23 cellular contexts compared by ENCODE assay signal in the genomic region with DNA sequence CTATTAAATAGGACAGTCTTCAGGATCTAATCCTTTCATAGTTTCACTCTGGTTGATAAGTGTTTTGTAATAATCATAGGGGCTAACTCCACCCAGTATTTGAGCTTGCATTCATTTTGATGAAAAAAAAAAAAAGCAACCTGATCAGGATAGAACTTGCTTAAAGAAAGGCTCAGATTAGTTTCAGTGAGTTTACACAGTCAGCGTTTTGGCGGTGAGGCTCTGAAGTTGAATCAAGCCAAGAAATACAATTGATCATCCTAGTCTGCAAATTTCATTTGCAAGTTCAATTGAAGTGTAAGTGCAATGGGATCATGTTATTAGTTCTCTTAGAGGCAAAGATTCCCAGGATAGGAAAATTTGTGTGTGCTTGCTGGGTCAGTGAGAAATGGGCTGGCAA.
DNase-seq lines count a peak whose midpoint lies in the region; ATAC-seq, FAIRE-seq and TF ChIP-seq lines count a peak whose summit lies in the region.
"Had no signal": no experiment of that assay in that cellular context is flagged by ENCODE, and none has a peak within 500 bp of the region (broad histone marks: within the 10 kb centered on the region; RNA-seq: fewer than 3 reads in every experiment).

No MANE protein-coding gene starts in this region.

- no peak for TF ChIP-seq EP300 in HepG2 (IDR thresholded peaks at IDR 0.05; ENCODE audit: low read depth in 2 of 2, low read length in 2 of 2)
- TF ChIP-seq EP300 in HepG2 (CRISPR knock-in tag; IDR thresholded peaks at IDR 0.05; ENCODE audit: borderline replicate concordance) = no peak

- TF ChIP-seq RAD21 in HepG2 (CRISPR knock-in tag; IDR thresholded peaks at IDR 0.05) = no peak

- WGBS in HepG2 (ENCODE audit: low lambda C conversion rate) = 89% methylated on average over 2 of the region's 2 CpGs

- CTCF ChIA-PET in Panc1 (lab: Charles Lee) (no interaction called here), HepG2 (lab: Yijun Ruan, JAX; ENCODE audit: low intra/inter-chr PET ratio, low total read pairs) (no interaction called here)

- H4K20me1 ChIP-seq in HepG2 (ENCODE audit: insufficient read depth, low read length) = no peaks in the 10 kb centered on the region
- H4K20me1 ChIP-seq: BLaER1 treated with 17β-estradiol and CSF1 and Interleukin-3, amounts not matched to agents 10 nM and 100 nM had no signal

- H3K4me3 ChIP-seq in ACC112 (ENCODE audit: low read depth, low read length) (no peak overlapping the region), Panc1 (ENCODE audit: low read depth in 2 of 2, low read length in 2 of 2) (no peak overlapping the region), HepG2 (replicated peaks in 1 of 3; ENCODE audit: insufficient read depth in 1 of 3, low read depth in 2 of 3, low read length in 3 of 3) (no peak overlapping the region)
- H3K4me3 ChIP-seq: BLaER1 treated with 17β-estradiol and CSF1 and Interleukin-3, amounts not matched to agents 10 nM and 100 nM had no signal

- H3K36me3 Mint-ChIP-seq in activated T-helper 1 cell treated with anti-CD3 and anti-CD28 coated beads, Interleukin-12 subunit alpha, Interleukin-12 subunit beta, Interleukin-2, Interleukin-4 antibody, amounts not matched to agents 30 ng/mL and 10 ng/mL and 1 ng/mL, durations not matched to agents 14 hours and 24 hours and 36 hours (ENCODE audit: low read depth) = no peaks in the 10 kb centered on the region
- H3K36me3 Mint-ChIP-seq: CD8-positive, alpha-beta T cell had no signal

- no peak for DNase-seq in Panc1 (ENCODE audit: low read depth, low spot score)
- no peak for DNase-seq in HepG2 (ENCODE audit: low spot score)
- no peak for DNase-seq in activated T-helper 1 cell treated with anti-CD3 and anti-CD28 coated beads, Interleukin-12 subunit alpha, Interleukin-12 subunit beta, Interleukin-2, Interleukin-4 antibody, amounts not matched to agents 30 ng/mL and 10 ng/mL and 1 ng/mL, durations not matched to agents 14 hours and 24 hours and 36 hours (ENCODE audit: low spot score)
- DNase-seq in activated CD8-positive, alpha-beta memory T cell treated with anti-CD3 and anti-CD28 coated beads for 24 hours = no peak
- no peak for DNase-seq in islet precursor cell
- DNase-seq in dedifferentiated amniotic fluid mesenchymal stem cell (ENCODE audit: extremely low spot score) = no peak
- DNase-seq: CD8-positive, alpha-beta T cell; DMS53; EL; Karpas-422; MM.1S; NCI-H1092; NCI-H1436 treated with DMSO at 0.1 percent for 48 hours; NCI-H2029 treated with DMSO at 0.1 percent for 48 hours; NK-92 treated with Interleukin-12 subunit alpha and Interleukin-12 subunit beta, amount 100 ng/mL, for 24 hours; SHP77; SK-N-SH had no signal

- no peak overlapping the region for H3K27ac Mint-ChIP-seq in activated T-helper 1 cell treated with anti-CD3 and anti-CD28 coated beads, Interleukin-12 subunit alpha, Interleukin-12 subunit beta, Interleukin-2, Interleukin-4 antibody, amounts not matched to agents 30 ng/mL and 10 ng/mL and 1 ng/mL, durations not matched to agents 14 hours and 24 hours and 36 hours
- H3K27ac Mint-ChIP-seq: CD8-positive, alpha-beta T cell had no signal

- TF ChIP-seq POLR2A in HepG2 (IDR thresholded peaks at IDR 0.05; ENCODE audit: insufficient read depth in 1 of 2, low read depth in 2 of 2, low read length in 2 of 2) = no peak

- TF ChIP-seq CTCF in Panc1 (IDR thresholded peaks at IDR 0.05) (no peak), HepG2 (CRISPR knock-in tag; IDR thresholded peaks at IDR 0.05) (no peak)

- H3K27me3 ChIP-seq in ACC112 (ENCODE audit: insufficient read depth, low read length) = no peaks in the 10 kb centered on the region
- no peaks in the 10 kb centered on the region for H3K27me3 ChIP-seq in Panc1 (ENCODE audit: control insufficient read depth, insufficient read depth, low read length)
- H3K27me3 ChIP-seq in HepG2 (ENCODE audit: control insufficient read depth in 1 of 2, insufficient read depth in 2 of 2, low read length in 2 of 2) = no peaks in the 10 kb centered on the region
- H3K27me3 ChIP-seq: BLaER1 treated with 17β-estradiol and CSF1 and Interleukin-3, amounts not matched to agents 10 nM and 100 nM had no signal

- H3K79me2 ChIP-seq in ACC112 (ENCODE audit: control insufficient read depth, insufficient read depth, low read length, unreplicated experiment) (no peaks in the 10 kb centered on the region), HepG2 (ENCODE audit: insufficient read depth, low read length) (peaks cover 3% of the 10 kb centered on the region)

- H2AFZ ChIP-seq in ACC112 (ENCODE audit: low read length, unreplicated experiment) (peak overlapping the region; percentile 1), HepG2 (ENCODE audit: low read length) (no peak overlapping the region)

- no peak overlapping the region for H3K4me2 ChIP-seq in HepG2 (ENCODE audit: low read depth, low read length)
- H3K4me2 ChIP-seq: BLaER1 treated with 17β-estradiol and CSF1 and Interleukin-3, amounts not matched to agents 10 nM and 100 nM; SK-N-SH had no signal

- H3K4me3 Mint-ChIP-seq in activated T-helper 1 cell treated with anti-CD3 and anti-CD28 coated beads, Interleukin-12 subunit alpha, Interleukin-12 subunit beta, Interleukin-2, Interleukin-4 antibody, amounts not matched to agents 30 ng/mL and 10 ng/mL and 1 ng/mL, durations not matched to agents 14 hours and 24 hours and 36 hours = no peak overlapping the region
- H3K4me3 Mint-ChIP-seq: CD8-positive, alpha-beta T cell had no signal

- in situ Hi-C loops in Panc1 (cut with HindIII; ENCODE audit: low pct_unique_long_range_greater_than_20kb, low sequenced_read_pairs) (no loop called here), HepG2 (cut with HindIII; ENCODE audit: extremely low pct_ligation_motif_present, low pct_unique_long_range_greater_than_20kb) (no loop called here)

- POLR2A ChIA-PET in Panc1 (lab: Charles Lee) = interaction anchor here (0.6 kb wide), 1 partner anchor 578 kb away, joined by 7 read pairs; no protein-coding TSS in a partner anchor
- POLR2A ChIA-PET in HepG2 (lab: Yijun Ruan, JAX) = no interaction called here

- peaks cover 10% of the 10 kb centered on the region for H3K27me3 Mint-ChIP-seq in activated T-helper 1 cell treated with anti-CD3 and anti-CD28 coated beads, Interleukin-12 subunit alpha, Interleukin-12 subunit beta, Interleukin-2, Interleukin-4 antibody, amounts not matched to agents 30 ng/mL and 10 ng/mL and 1 ng/mL, durations not matched to agents 14 hours and 24 hours and 36 hours (ENCODE audit: insufficient read depth)

- H3K9me3 Mint-ChIP-seq in activated T-helper 1 cell treated with anti-CD3 and anti-CD28 coated beads, Interleukin-12 subunit alpha, Interleukin-12 subunit beta, Interleukin-2, Interleukin-4 antibody, amounts not matched to agents 30 ng/mL and 10 ng/mL and 1 ng/mL, durations not matched to agents 14 hours and 24 hours and 36 hours = no peaks in the 10 kb centered on the region
- H3K9me3 Mint-ChIP-seq: CD8-positive, alpha-beta T cell had no signal

- H3K9me3 ChIP-seq in Panc1 (ENCODE audit: control insufficient read depth, insufficient read depth, low read depth, low read length) (no peaks in the 10 kb centered on the region), HepG2 (ENCODE audit: low read length) (no peaks in the 10 kb centered on the region)
- H3K9me3 ChIP-seq: BLaER1 treated with 17β-estradiol and CSF1 and Interleukin-3, amounts not matched to agents 10 nM and 100 nM; SK-N-SH had no signal

- no peaks in the 10 kb centered on the region for H3K36me3 ChIP-seq in ACC112 (ENCODE audit: insufficient read depth, low read length)
- H3K36me3 ChIP-seq in Panc1 (ENCODE audit: control insufficient read depth, insufficient read depth, low read length) = no peaks in the 10 kb centered on the region
- no peaks in the 10 kb centered on the region for H3K36me3 ChIP-seq in HepG2 (replicated peaks in 1 of 2; ENCODE audit: control insufficient read depth in 1 of 2, insufficient read depth in 2 of 2, low read length in 2 of 2)
- H3K36me3 ChIP-seq: BLaER1 treated with 17β-estradiol and CSF1 and Interleukin-3, amounts not matched to agents 10 nM and 100 nM had no signal

- FAIRE-seq in HepG2 (lab: Jason Lieb, UNC) = no peak
- FAIRE-seq: A204.1, GM12891, GM18507 had no signal

- H3K4me1 Mint-ChIP-seq in activated T-helper 1 cell treated with anti-CD3 and anti-CD28 coated beads, Interleukin-12 subunit alpha, Interleukin-12 subunit beta, Interleukin-2, Interleukin-4 antibody, amounts not matched to agents 30 ng/mL and 10 ng/mL and 1 ng/mL, durations not matched to agents 14 hours and 24 hours and 36 hours (ENCODE audit: low read depth) = peaks cover under 1% of the 10 kb centered on the region

- H3K4me1 ChIP-seq in ACC112 (ENCODE audit: control insufficient read depth, insufficient read depth, low read length, unreplicated experiment) (peaks cover 70% of the 10 kb centered on the region), Panc1 (ENCODE audit: control insufficient read depth, insufficient read depth, low read length) (peaks cover 3% of the 10 kb centered on the region; the same call in 1 of the 2 replicates), HepG2 (ENCODE audit: insufficient read depth, low read length) (peaks cover 99% of the 10 kb centered on the region)

- H3K27ac ChIP-seq in ACC112 (ENCODE audit: low read depth, low read length) (no peak overlapping the region), Panc1 (ENCODE audit: low read length) (peak overlapping the region; percentile 29; the same call in 1 of the 2 replicates), HepG2 (ENCODE audit: extremely low read length, insufficient read depth, low read length) (peak overlapping the region; percentile 7)
- H3K27ac ChIP-seq: BLaER1 treated with 17β-estradiol and CSF1 and Interleukin-3, amounts not matched to agents 10 nM and 100 nM had no signal

- no peak overlapping the region for H3K9ac ChIP-seq in HepG2 (ENCODE audit: insufficient read depth, low read depth, low read length)
- H3K9ac ChIP-seq: BLaER1 treated with 17β-estradiol and CSF1 and Interleukin-3, amounts not matched to agents 10 nM and 100 nM; SK-N-SH had no signal

- BruUV-seq in Panc1 (replicated peaks; lab: Mats Ljungman, UMichigan) (no TSS peak), HepG2 (replicated peaks; lab: Mats Ljungman, UMichigan) (no TSS peak)

- ATAC-seq in Panc1 (no peak), esophagus mucosa (peak; percentile 89), HepG2 (no peak)
- ATAC-seq: CD8-positive, alpha-beta T cell had no signal

- intact Hi-C loops in Panc1 (cut with micrococcal nuclease; ENCODE audit: unreplicated experiment) (no loop called here), HepG2 (cut with micrococcal nuclease; ENCODE audit: unreplicated experiment) (no loop called here)
- intact Hi-C loops in activated T-helper 1 cell treated with anti-CD3 and anti-CD28 coated beads, Interleukin-12 subunit alpha, Interleukin-12 subunit beta, Interleukin-2, Interleukin-4 antibody, amounts not matched to agents 30 ng/mL and 10 ng/mL and 1 ng/mL, durations not matched to agents 14 hours and 24 hours and 36 hours (cut with micrococcal nuclease) = no loop called here

TF ChIP-seq in HepG2, 621 proteins besides CTCF, POLR2A, EP300 and RAD21 (continues in another document):
- TF ChIP-seq SP1 (IDR thresholded peaks at IDR 0.05) = no peak
- no peak for TF ChIP-seq SP1 (CRISPR knock-in tag; IDR thresholded peaks at IDR 0.05)
- no peak for TF ChIP-seq ZSCAN30 (CRISPR knock-in tag; IDR thresholded peaks at IDR 0.05)
- 0 out of 2 replicates have a peak, but pooled peaks have one; percentile 26 for TF ChIP-seq POGZ (CRISPR knock-in tag; IDR thresholded peaks at IDR 0.05)
- no peak for TF ChIP-seq SOX6 (IDR thresholded peaks at IDR 0.05)
- 0 out of 2 replicates have a peak, but pooled peaks have one; percentile 8 for TF ChIP-seq SOX6 (CRISPR knock-in tag; IDR thresholded peaks at IDR 0.05)
